30 cellular contexts compared by ENCODE assay signal in genomic region chr3:133197619-133198018, GRCh38.
"Had no signal": no experiment of that assay in that cellular context is flagged by ENCODE, and none has a peak within 500 bp of the region (broad histone marks: within the 10 kb centered on the region; RNA-seq: fewer than 3 reads in every experiment).

No MANE protein-coding gene starts in this region.

- H3K4me3 ChIP-seq: breast epithelium, hepatocyte, lower lobe of right lung, mucosa of descending colon, right lobe of liver, skin epidermis, thoracic aorta, vagina had no signal

- H3K4me3 Mint-ChIP-seq: activated B cell treated with CpG ODN at 0.5 μM for 24 hours; activated CD4-positive, alpha-beta T cell treated with anti-CD3 and anti-CD28 coated beads for 36 hours; activated naive CD8-positive, alpha-beta T cell treated with anti-CD3 and anti-CD28 coated beads for 36 hours; activated T-cell treated with anti-CD3 and anti-CD28 coated beads, Interleukin-2, amount 50 U/mL, for 24 hours; activated T-helper 17 cell treated with anti-CD3 and anti-CD28 coated beads, Interleukin-2, amount 50 U/mL, for 72 hours; central memory CD8-positive, alpha-beta T cell; immature natural killer cell; stimulated activated effector memory CD8-positive, alpha-beta T cell treated with anti-CD3 and anti-CD28 coated beads, Interleukin-12 subunit alpha, Interleukin-12 subunit beta, amount 100 ng/mL, for 72 hours; type B pancreatic cell had no signal

- H3K4me1 ChIP-seq: breast epithelium, lower lobe of right lung, parathyroid adenoma, right lobe of liver, vagina had no signal

- FAIRE-seq: colon had no signal

- H3K27me3 Mint-ChIP-seq: central memory CD8-positive, alpha-beta T cell; type B pancreatic cell had no signal

- H3K27ac ChIP-seq: breast epithelium, hepatocyte, lower lobe of right lung, parathyroid adenoma, right lobe of liver, skin epidermis, thoracic aorta, vagina had no signal

- H3K9me3 ChIP-seq: right lobe of liver, thoracic aorta, vagina had no signal

- H3K36me3 Mint-ChIP-seq: activated naive CD8-positive, alpha-beta T cell treated with anti-CD3 and anti-CD28 coated beads for 36 hours; stimulated activated effector memory CD8-positive, alpha-beta T cell treated with anti-CD3 and anti-CD28 coated beads, Interleukin-12 subunit alpha, Interleukin-12 subunit beta, amount 100 ng/mL, for 72 hours; type B pancreatic cell had no signal

- H3K27ac Mint-ChIP-seq: activated B cell treated with CpG ODN at 0.5 μM for 24 hours; activated CD4-positive, alpha-beta T cell treated with anti-CD3 and anti-CD28 coated beads for 36 hours; activated naive CD8-positive, alpha-beta T cell treated with anti-CD3 and anti-CD28 coated beads for 36 hours; activated T-cell treated with anti-CD3 and anti-CD28 coated beads, Interleukin-2, amount 50 U/mL, for 24 hours; activated T-helper 17 cell treated with anti-CD3 and anti-CD28 coated beads, Interleukin-2, amount 50 U/mL, for 72 hours; immature natural killer cell; stimulated activated effector memory CD8-positive, alpha-beta T cell treated with anti-CD3 and anti-CD28 coated beads, Interleukin-12 subunit alpha, Interleukin-12 subunit beta, amount 100 ng/mL, for 72 hours; type B pancreatic cell had no signal

- H3K27me3 ChIP-seq: breast epithelium, hepatocyte, right lobe of liver, vagina had no signal

- H3K9me3 Mint-ChIP-seq: activated B cell treated with CpG ODN at 0.5 μM for 24 hours; activated T-helper 17 cell treated with anti-CD3 and anti-CD28 coated beads, Interleukin-2, amount 50 U/mL, for 72 hours; central memory CD8-positive, alpha-beta T cell had no signal

- H3K4me1 Mint-ChIP-seq: activated B cell treated with CpG ODN at 0.5 μM for 24 hours; activated CD4-positive, alpha-beta T cell treated with anti-CD3 and anti-CD28 coated beads for 36 hours; activated naive CD8-positive, alpha-beta T cell treated with anti-CD3 and anti-CD28 coated beads for 36 hours; activated T-helper 17 cell treated with anti-CD3 and anti-CD28 coated beads, Interleukin-2, amount 50 U/mL, for 72 hours; central memory CD8-positive, alpha-beta T cell; immature natural killer cell; stimulated activated effector memory CD8-positive, alpha-beta T cell treated with anti-CD3 and anti-CD28 coated beads, Interleukin-12 subunit alpha, Interleukin-12 subunit beta, amount 100 ng/mL, for 72 hours had no signal

- ATAC-seq: activated CD4-positive, alpha-beta T cell treated with anti-CD3 and anti-CD28 coated beads for 36 hours; activated T-helper 17 cell treated with anti-CD3 and anti-CD28 coated beads, Interleukin-2, amount 50 U/mL, for 72 hours; left lobe of liver; lower lobe of right lung; mucosa of descending colon; right lobe of liver; stimulated activated effector memory CD8-positive, alpha-beta T cell treated with anti-CD3 and anti-CD28 coated beads, Interleukin-12 subunit alpha, Interleukin-12 subunit beta, amount 100 ng/mL, for 72 hours had no signal

- DNase-seq: activated B cell treated with CpG ODN at 0.5 μM for 24 hours; activated CD4-positive, alpha-beta T cell treated with anti-CD3 and anti-CD28 coated beads for 36 hours; activated CD4-positive, alpha-beta T cell treated with anti-CD3 and anti-CD28 coated beads, Interleukin-2, amount 50 U/mL, for 4 hours; activated CD8-positive, alpha-beta memory T cell treated with anti-CD3 and anti-CD28 coated beads for 24 hours; activated CD8-positive, alpha-beta memory T cell treated with anti-CD3 and anti-CD28 coated beads, Interleukin-2, amount 50 U/mL, for 4 hours; activated naive CD4-positive, alpha-beta T cell; activated naive CD8-positive, alpha-beta T cell treated with anti-CD3 and anti-CD28 coated beads for 36 hours; activated T-cell treated with anti-CD3 and anti-CD28 coated beads, Interleukin-2, amount 50 U/mL, for 24 hours; amniotic stem cell; effector memory CD4-positive, alpha-beta T cell; foreskin melanocyte; immature natural killer cell; lower lobe of right lung; mesendoderm; mucosa of descending colon; nucleus accumbens; right lobe of liver; stimulated activated CD4-positive, alpha-beta T cell treated with anti-CD3 and anti-CD28 coated beads, Interleukin-1b, Interleukin-23, amount 100 ng/mL, for 48 hours had no signal

- H3K36me3 ChIP-seq: breast epithelium, lower lobe of right lung, right lobe of liver, thoracic aorta, vagina had no signal
